Comparison of ENCODE assay signal across 1 cellular context in genomic region chr17:37527249-37527851, GRCh38.
TF ChIP-seq lines count a peak whose summit lies in the region.

No MANE protein-coding gene starts in this region.

TF ChIP-seq in WTC11, 78 proteins besides CTCF, POLR2A, EP300 and RAD21 (continued from another document):
- TF ChIP-seq ZNF281 (CRISPR knock-in tag; IDR thresholded peaks at IDR 0.05) = no peak
- TF ChIP-seq EMX1 (CRISPR knock-in tag; IDR thresholded peaks at IDR 0.05) = no peak
- TF ChIP-seq GTF2I (CRISPR knock-in tag; conservative IDR thresholded peaks at IDR 0.05) = no peak
- no peak for TF ChIP-seq NFE2L1 (CRISPR knock-in tag; IDR thresholded peaks at IDR 0.05)
- no peak for TF ChIP-seq SOX15 (CRISPR knock-in tag; IDR thresholded peaks at IDR 0.05)
